In genomic region chr4:151688003-151688784, GRCh38 we compare ENCODE assay signal across 1 cellular context.
TF ChIP-seq lines count a peak whose summit lies in the region.

No MANE protein-coding gene starts in this region.

TF ChIP-seq in IMR-90, 13 proteins besides CTCF, POLR2A, EP300 and RAD21:
- no peak for TF ChIP-seq RCOR1 (IDR thresholded peaks at IDR 0.05; ENCODE audit: insufficient replicate concordance, low read length)
